3 cellular contexts compared by ENCODE assay signal in genomic region chr20:62583424-62583920, GRCh38.
TF ChIP-seq lines count a peak whose summit lies in the region.

No MANE protein-coding gene starts in this region.

TF ChIP-seq in GM23338, 12 proteins besides CTCF, POLR2A, EP300 and RAD21 (continued from another document):
- TF ChIP-seq ETS1 (IDR thresholded peaks at IDR 0.05) (no peak), ZNF114 (CRISPR knock-in tag; IDR thresholded peaks at IDR 0.05) (no peak)

TF ChIP-seq in WTC11, 78 proteins besides CTCF, POLR2A, EP300 and RAD21 (continued from another document):
- no peak for TF ChIP-seq ZNF416 (CRISPR knock-in tag; IDR thresholded peaks at IDR 0.05)

TF ChIP-seq in SK-N-SH, 30 proteins besides CTCF, POLR2A, EP300 and RAD21 (continued from another document):
- TF ChIP-seq PBX3 (IDR thresholded peaks at IDR 0.05) = no peak
- TF ChIP-seq NRF1 (IDR thresholded peaks at IDR 0.05; ENCODE audit: low read depth, low read length) = no peak
- TF ChIP-seq ZBTB33 (IDR thresholded peaks at IDR 0.05; ENCODE audit: borderline replicate concordance, low read depth) = no peak
- TF ChIP-seq REST (IDR thresholded peaks at IDR 0.05; ENCODE audit: low read depth, low read length) = no peak
- no peak for TF ChIP-seq JUND (IDR thresholded peaks at IDR 0.05)
- TF ChIP-seq FOXM1 (IDR thresholded peaks at IDR 0.05; ENCODE audit: low read depth) = no peak
- no peak for TF ChIP-seq RXRA (IDR thresholded peaks at IDR 0.05; ENCODE audit: borderline replicate concordance, low read depth)
- TF ChIP-seq SIN3A (IDR thresholded peaks at IDR 0.05; ENCODE audit: borderline replicate concordance, low read depth, low read length) = no peak
- no peak for TF ChIP-seq POLR2AphosphoS5 (IDR thresholded peaks at IDR 0.05; ENCODE audit: low read depth, low read length)
- TF ChIP-seq NFIC (IDR thresholded peaks at IDR 0.05; ENCODE audit: borderline replicate concordance) = no peak
- TF ChIP-seq IRF3 (IDR thresholded peaks at IDR 0.05; ENCODE audit: low read depth, low read length) = no peak
- TF ChIP-seq GATA2 (CRISPR knock-in tag; IDR thresholded peaks at IDR 0.05) = no peak
